Comparison of ENCODE assay signal across 8 cellular contexts in genomic region chr4:38889143-38889542, GRCh38. TPM values are rescaled to one million over a fixed set of nuclear protein-coding genes. Genes with fewer than 3 reads are reported as not detected.
DNase-seq lines count a peak whose midpoint lies in the region; ATAC-seq, FAIRE-seq and TF ChIP-seq lines count a peak whose summit lies in the region.

No MANE protein-coding gene starts in this region.

- peaks cover 8% of the 10 kb centered on the region for H3K9me3 Mint-ChIP-seq in chondrocyte (ENCODE audit: low read depth)

- peaks cover 24% of the 10 kb centered on the region for H4K20me1 ChIP-seq in osteoblast (ENCODE audit: insufficient read depth, low read length)

- H3K4me1 ChIP-seq in osteoblast (ENCODE audit: insufficient read depth, low read length) = peaks cover 32% of the 10 kb centered on the region

- peaks cover 64% of the 10 kb centered on the region for H3K4me1 Mint-ChIP-seq in chondrocyte (ENCODE audit: low read depth)

- no peak overlapping the region for H3K4me3 ChIP-seq in osteoblast (ENCODE audit: insufficient read depth, low read length)

- no peaks in the 10 kb centered on the region for H3K27me3 Mint-ChIP-seq in chondrocyte (ENCODE audit: low read depth)

- no peaks in the 10 kb centered on the region for H3K27me3 ChIP-seq in osteoblast (ENCODE audit: insufficient read depth, low read length)

- no peaks in the 10 kb centered on the region for H3K9me3 ChIP-seq in osteoblast (ENCODE audit: low read depth, low read length)

- no peak overlapping the region for H2AFZ ChIP-seq in osteoblast (ENCODE audit: low read length)

- TF ChIP-seq CTCF in chondrocyte (IDR thresholded peaks at IDR 0.05) (no peak), osteoblast (IDR thresholded peaks at IDR 0.05; ENCODE audit: extremely low read depth, low read depth, low read length) (no peak)

- peak; percentile 20 for DNase-seq in GM12891 (ENCODE audit: insufficient read length, low spot score)
- peak; percentile 25 for DNase-seq in HuH-7 (ENCODE audit: low spot score)
- no peak for DNase-seq in chondrocyte (ENCODE audit: low spot score)
- DNase-seq in osteoblast (ENCODE audit: insufficient read length, low spot score, missing footprints) = peak; percentile 80
- no peak for DNase-seq in islet precursor cell
- DNase-seq in D341Med (ENCODE audit: low spot score) = no peak

- peak overlapping the region; percentile 53 for H3K4me2 ChIP-seq in osteoblast (ENCODE audit: insufficient read depth, low read length)

- peaks cover 38% of the 10 kb centered on the region for H3K36me3 Mint-ChIP-seq in chondrocyte (ENCODE audit: low read depth)

- peak overlapping the region; percentile 89 for H3K27ac ChIP-seq in osteoblast (ENCODE audit: low read depth, low read length)

- H3K4me3 Mint-ChIP-seq in chondrocyte (ENCODE audit: unreplicated experiment) = no peak overlapping the region

- peak overlapping the region; percentile 96 for H3K27ac Mint-ChIP-seq in chondrocyte (ENCODE audit: unreplicated experiment)

- H3K36me3 ChIP-seq in osteoblast (ENCODE audit: insufficient read depth, low read length) = peaks cover 62% of the 10 kb centered on the region

- TF ChIP-seq POLR2A in GM12891 (IDR thresholded peaks at IDR 0.05; ENCODE audit: low read depth, low read length) = no peak

- peaks cover 54% of the 10 kb centered on the region for H3K79me2 ChIP-seq in osteoblast (ENCODE audit: insufficient read depth, low read length)

- peak; percentile 60 for FAIRE-seq in GM12891 (lab: Jason Lieb, UNC)

- ATAC-seq in HG03442 (IDR thresholded peaks at IDR 0.05; ENCODE audit: unreplicated experiment) (no peak), GM21381 (IDR thresholded peaks at IDR 0.05; ENCODE audit: unreplicated experiment) (no peak)

TF ChIP-seq in GM12891, 5 proteins besides CTCF, POLR2A, EP300 and RAD21:
- TF ChIP-seq SPI1 (IDR thresholded peaks at IDR 0.05; ENCODE audit: low read depth, low read length) = no peak
- no peak for TF ChIP-seq PAX5 (IDR thresholded peaks at IDR 0.05; ENCODE audit: insufficient read depth, low read length, severe bottlenecking)

RNA-seq across cellular contexts. Expression of gene FAM114A1, which starts 21.5 kb away (rescaled TPM):
- 5.2 TPM for polyA plus RNA-seq in GM12891 (2012; ENCODE audit: low read depth, missing spikeins)
- total RNA-seq in chondrocyte = 223 to 245 TPM (median 230 TPM) in 3 replicates
- total RNA-seq in osteoblast = 352 and 392 TPM in 2 replicates

RNA-seq across cellular contexts. Expression of gene TLR6, which starts 32.5 kb away (rescaled TPM):
- polyA plus RNA-seq in GM12891 (2012; ENCODE audit: low read depth, missing spikeins) = 10.3 TPM
- total RNA-seq in chondrocyte (2.0 to 2.9 TPM (median 2.6 TPM) in 3 replicates), osteoblast (5.1 and 7.4 TPM in 2 replicates)

Comparison
In these comparisons a context has a peak if more than half of its experiments do, and no peak if none do; other contexts are left out.
1. DNase-seq: peak in GM12891 (single experiment), HuH-7 (single experiment) and osteoblast (single experiment); none in chondrocyte (single experiment), islet precursor cell (single experiment) and D341Med (single experiment).